21 cellular contexts compared by ENCODE assay signal in the genomic region with DNA sequence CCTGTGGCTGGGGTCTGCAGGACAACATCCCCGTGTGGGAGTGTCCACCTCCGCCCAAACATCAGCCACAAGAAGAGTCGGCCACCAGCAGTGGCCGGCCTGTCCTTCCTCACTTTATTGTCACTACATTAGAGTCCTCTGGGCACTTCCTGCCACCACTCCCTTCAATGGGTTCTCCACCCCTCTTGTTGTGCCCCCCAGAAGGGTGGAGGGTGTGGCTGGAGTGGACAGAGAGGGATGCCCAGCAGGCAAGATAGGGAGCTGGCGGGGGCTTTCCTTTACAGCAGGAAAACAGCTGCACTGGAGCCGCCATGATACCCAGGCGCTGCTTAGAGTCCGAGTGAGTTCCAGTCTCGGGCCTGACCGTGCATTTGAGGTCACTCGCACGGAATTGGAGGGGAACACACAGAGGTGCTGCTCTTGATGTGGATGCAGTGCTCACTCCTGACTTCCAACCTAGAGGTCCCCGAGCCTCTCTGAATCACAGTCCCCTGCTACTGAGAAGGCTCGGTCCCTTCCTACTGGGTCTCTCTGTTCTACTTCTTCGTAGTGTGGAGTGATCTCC. TPM values are rescaled to one million over a fixed set of nuclear protein-coding genes. Genes with fewer than 3 reads are reported as not detected.
DNase-seq lines count a peak whose midpoint lies in the region; ATAC-seq and TF ChIP-seq lines count a peak whose summit lies in the region.
"Had no signal": no experiment of that assay in that cellular context is flagged by ENCODE, and none has a peak within 500 bp of the region (broad histone marks: within the 10 kb centered on the region; RNA-seq: fewer than 3 reads in every experiment).

No MANE protein-coding gene starts in this region.

- no peaks in the 10 kb centered on the region for H3K9me3 ChIP-seq in DND-41 (ENCODE audit: insufficient read depth, low read length, severe bottlenecking)
- no peaks in the 10 kb centered on the region for H3K9me3 ChIP-seq in stomach
- H3K9me3 ChIP-seq: prostate gland, thyroid gland had no signal

- peaks cover 49% of the 10 kb centered on the region for H3K4me1 Mint-ChIP-seq in activated T-cell treated with anti-CD3 and anti-CD28 coated beads, Interleukin-2, amount 50 U/mL, for 72 hours (ENCODE audit: low read depth)
- peaks cover 38% of the 10 kb centered on the region for H3K4me1 Mint-ChIP-seq in activated naive CD8-positive, alpha-beta T cell treated with anti-CD3 and anti-CD28 coated beads for 36 hours
- H3K4me1 Mint-ChIP-seq in neural crest cell: no peaks in the 10 kb centered on the region

- H3K27me3 ChIP-seq in DND-41 (ENCODE audit: insufficient read depth, low read length, poor library complexity) (no peaks in the 10 kb centered on the region), stomach (no peaks in the 10 kb centered on the region)
- H3K27me3 ChIP-seq: thyroid gland had no signal

- peak overlapping the region; percentile 63 for H3K4me2 ChIP-seq in DND-41 (ENCODE audit: insufficient read depth, low read length)

- DNase-seq in activated T-cell treated with anti-CD3 and anti-CD28 coated beads, Interleukin-2, amount 50 U/mL, for 72 hours: no peak
- no peak for DNase-seq in activated T-cell treated with anti-CD3 and anti-CD28 coated beads, Interleukin-2, amount 50 U/mL, for 48 hours
- DNase-seq in DND-41: no peak
- no peak for DNase-seq in activated naive CD8-positive, alpha-beta T cell treated with anti-CD3 and anti-CD28 coated beads for 36 hours
- DNase-seq in neural crest cell (ENCODE audit: low read depth, low spot score): no peak
- no peak for DNase-seq in stomach
- DNase-seq in NCI-H748 treated with DMSO at 0.1 percent for 48 hours (lab: John Stamatoyannopoulos, UW): no peak
- no peak for DNase-seq in NK-92 treated with Interleukin-12 subunit alpha and Interleukin-12 subunit beta, amount 100 ng/mL, for 24 hours (lab: John Stamatoyannopoulos, UW)
- DNase-seq: activated B cell treated with CpG ODN at 0.5 μM for 24 hours; activated naive CD4-positive, alpha-beta T cell; DMS153; erythroblast; foreskin fibroblast; GDM1; left ventricle myocardium superior; NCI-H1436 treated with DMSO at 0.1 percent for 48 hours; NCI-H524; RPMI8226; T1000; thyroid gland had no signal

- no peak overlapping the region for H2AFZ ChIP-seq in DND-41 (ENCODE audit: low read depth, low read length)

- H3K79me2 ChIP-seq in DND-41 (ENCODE audit: insufficient read depth, low read length): peaks cover 85% of the 10 kb centered on the region

- TF ChIP-seq CTCF in DND-41 (IDR thresholded peaks at IDR 0.05; ENCODE audit: borderline replicate concordance, extremely low read depth, low read length, poor library complexity, severe bottlenecking) (no peak), neural crest cell (conservative IDR thresholded peaks at IDR 0.05) (no peak), stomach (IDR thresholded peaks at IDR 0.05) (no peak)

- peaks cover 36% of the 10 kb centered on the region for H4K20me1 ChIP-seq in DND-41 (ENCODE audit: insufficient read depth, low read length)

- peak overlapping the region; percentile 40 to 51 for H3K4me3 Mint-ChIP-seq in activated T-cell treated with anti-CD3 and anti-CD28 coated beads, Interleukin-2, amount 50 U/mL, for 72 hours
- H3K4me3 Mint-ChIP-seq in activated naive CD8-positive, alpha-beta T cell treated with anti-CD3 and anti-CD28 coated beads for 36 hours: no peak overlapping the region
- H3K4me3 Mint-ChIP-seq in neural crest cell: no peak overlapping the region
- H3K4me3 Mint-ChIP-seq: activated B cell treated with CpG ODN at 0.5 μM for 24 hours had no signal

- H3K9ac ChIP-seq in DND-41 (ENCODE audit: low read depth, low read length): peak overlapping the region; percentile 41; the same call in 1 of the 2 replicates

- no peak for TF ChIP-seq EP300 in stomach (IDR thresholded peaks at IDR 0.05)

- no peaks in the 10 kb centered on the region for H3K9me3 Mint-ChIP-seq in activated T-cell treated with anti-CD3 and anti-CD28 coated beads, Interleukin-2, amount 50 U/mL, for 72 hours
- H3K9me3 Mint-ChIP-seq in activated naive CD8-positive, alpha-beta T cell treated with anti-CD3 and anti-CD28 coated beads for 36 hours: peaks cover under 1% of the 10 kb centered on the region
- no peaks in the 10 kb centered on the region for H3K9me3 Mint-ChIP-seq in neural crest cell
- H3K9me3 Mint-ChIP-seq: activated B cell treated with CpG ODN at 0.5 μM for 24 hours had no signal

- no peak for TF ChIP-seq POLR2A in stomach (IDR thresholded peaks at IDR 0.05)

- H3K4me1 ChIP-seq in DND-41 (ENCODE audit: insufficient read depth, low read length) (peaks cover 50% of the 10 kb centered on the region), stomach (peaks cover 0 to 2% (median 1%) of the 10 kb centered on the region in 4 donors)
- H3K4me1 ChIP-seq: prostate gland had no signal

- WGBS in stomach, 5 donors: 92 to 97% (median 95%) methylated on average over 14 to 15 of the region's 15 CpGs

- peaks cover 77% of the 10 kb centered on the region for H3K36me3 ChIP-seq in DND-41 (ENCODE audit: insufficient read depth, low read length)
- H3K36me3 ChIP-seq in stomach: peaks cover 58 to 79% (median 79%) of the 10 kb centered on the region in 4 donors

- intact Hi-C loops in stomach (cut with DNase I; ENCODE audit: low total_unique reads): no loop called here

- H3K27ac ChIP-seq in DND-41 (ENCODE audit: low read length): peak overlapping the region; percentile 87
- no peak overlapping the region for H3K27ac ChIP-seq in stomach
- H3K27ac ChIP-seq: prostate gland, thyroid gland had no signal

- H3K36me3 Mint-ChIP-seq in activated T-cell treated with anti-CD3 and anti-CD28 coated beads, Interleukin-2, amount 50 U/mL, for 72 hours (ENCODE audit: insufficient read depth in 2 of 2): peaks cover 8 to 22% of the 10 kb centered on the region in 2 donors
- H3K36me3 Mint-ChIP-seq in activated naive CD8-positive, alpha-beta T cell treated with anti-CD3 and anti-CD28 coated beads for 36 hours: peaks cover 68% of the 10 kb centered on the region
- H3K36me3 Mint-ChIP-seq in neural crest cell (ENCODE audit: low read depth): peaks cover 27% of the 10 kb centered on the region

- peak overlapping the region; percentile 72 for H3K27ac Mint-ChIP-seq in activated T-cell treated with anti-CD3 and anti-CD28 coated beads, Interleukin-2, amount 50 U/mL, for 72 hours
- H3K27ac Mint-ChIP-seq in activated naive CD8-positive, alpha-beta T cell treated with anti-CD3 and anti-CD28 coated beads for 36 hours: peak overlapping the region; percentile 67
- peak overlapping the region; percentile 67 for H3K27ac Mint-ChIP-seq in neural crest cell (ENCODE audit: unreplicated experiment)

- H3K4me3 ChIP-seq in DND-41 (ENCODE audit: low read depth in 1 of 2, low read length in 2 of 2): peak overlapping the region in 1 of 2 experiments; percentile 44; a peak in 1 of 4 replicates
- no peak overlapping the region for H3K4me3 ChIP-seq in stomach
- H3K4me3 ChIP-seq: prostate gland, thyroid gland had no signal

- no peak for ATAC-seq in activated T-cell treated with anti-CD3 and anti-CD28 coated beads, Interleukin-2, amount 50 U/mL, for 72 hours (replicated peaks in 1 of 2)
- ATAC-seq in DND-41 (ENCODE audit: insufficient read depth, low read depth): no peak
- ATAC-seq: left ventricle myocardium superior had no signal

- H3K27me3 Mint-ChIP-seq in activated T-cell treated with anti-CD3 and anti-CD28 coated beads, Interleukin-2, amount 50 U/mL, for 72 hours (ENCODE audit: low read depth): no peaks in the 10 kb centered on the region
- H3K27me3 Mint-ChIP-seq in activated naive CD8-positive, alpha-beta T cell treated with anti-CD3 and anti-CD28 coated beads for 36 hours: no peaks in the 10 kb centered on the region
- no peaks in the 10 kb centered on the region for H3K27me3 Mint-ChIP-seq in neural crest cell (ENCODE audit: low read depth)
- H3K27me3 Mint-ChIP-seq: activated B cell treated with CpG ODN at 0.5 μM for 24 hours had no signal

RNA-seq across cellular contexts. Expression of a gene that starts 40.7 kb away (rescaled TPM):
- 10 to 100 TPM; 70.5 to 74.7 TPM for total RNA-seq in activated T-cell treated with anti-CD3 and anti-CD28 coated beads, Interleukin-2, amount 50 U/mL, for 72 hours
- total RNA-seq in activated naive CD8-positive, alpha-beta T cell treated with anti-CD3 and anti-CD28 coated beads for 36 hours: 10 to 100 TPM; 60.7 to 62.6 TPM
- total RNA-seq in neural crest cell: 41.1 and 43.5 TPM in 2 replicates
- total RNA-seq in stomach: 100 to 1,000 TPM in 1 of 5 donors, 10 to 100 TPM in 4; 21.4 to 118 (median 47.8) TPM
- 10 to 100 TPM; 15.3 to 37.1 (median 26.6) TPM for polyA plus RNA-seq in stomach

Comparison
In these comparisons a context has a peak if more than half of its experiments do, and no peak if none do; other contexts are left out.
1. H3K4me3 Mint-ChIP-seq: peak in activated T-cell treated with anti-CD3 and anti-CD28 coated beads, Interleukin-2, amount 50 U/mL, for 72 hours (2 of 2); none in activated naive CD8-positive, alpha-beta T cell treated with anti-CD3 and anti-CD28 coated beads for 36 hours (single experiment) and neural crest cell (single experiment).
2. Peak in every context shown above with its lines, with median percentiles within 50 percentile points of each other: H3K27ac Mint-ChIP-seq.